In the genomic region with DNA sequence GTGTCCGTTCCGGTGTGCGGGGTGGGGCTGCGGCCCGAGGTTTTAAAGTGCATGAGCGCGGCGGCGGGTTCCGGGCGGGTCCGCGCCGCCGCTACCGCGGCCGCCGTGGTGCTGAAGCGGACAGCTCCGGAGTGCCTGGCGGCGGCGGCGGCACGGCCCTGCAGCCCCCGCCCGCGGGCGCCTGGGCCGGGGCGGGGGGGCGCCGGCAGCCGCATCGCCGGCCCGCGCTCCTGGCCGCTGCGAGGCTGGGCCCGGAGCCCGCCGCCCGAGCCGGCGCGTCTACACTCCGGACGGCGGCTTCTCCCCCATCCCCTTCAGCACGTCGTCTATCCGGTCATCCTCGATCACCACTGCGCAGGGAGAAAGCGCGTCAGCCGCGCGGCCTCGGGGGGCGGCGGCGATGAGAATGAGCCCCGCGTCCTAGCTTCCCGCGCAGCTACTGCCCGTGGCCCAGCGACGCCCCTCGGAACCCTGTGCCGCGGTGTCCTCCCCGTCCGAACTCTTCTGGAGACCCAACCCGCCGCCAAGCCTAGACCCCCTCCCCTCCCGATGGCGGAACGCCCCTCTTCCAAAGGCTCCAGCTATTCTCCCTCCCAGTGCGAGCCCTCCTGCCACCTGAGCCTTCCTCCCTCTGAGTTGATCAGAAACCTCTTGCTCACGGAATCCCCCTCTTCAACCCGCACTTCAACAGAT, we compare ENCODE assay signal across 1 cellular context.
TF ChIP-seq lines count a peak whose summit lies in the region.

No MANE protein-coding gene starts in this region.

TF ChIP-seq in K562, 482 proteins besides CTCF, POLR2A, EP300 and RAD21 (continues in another document):
- TF ChIP-seq, protein P1, sequence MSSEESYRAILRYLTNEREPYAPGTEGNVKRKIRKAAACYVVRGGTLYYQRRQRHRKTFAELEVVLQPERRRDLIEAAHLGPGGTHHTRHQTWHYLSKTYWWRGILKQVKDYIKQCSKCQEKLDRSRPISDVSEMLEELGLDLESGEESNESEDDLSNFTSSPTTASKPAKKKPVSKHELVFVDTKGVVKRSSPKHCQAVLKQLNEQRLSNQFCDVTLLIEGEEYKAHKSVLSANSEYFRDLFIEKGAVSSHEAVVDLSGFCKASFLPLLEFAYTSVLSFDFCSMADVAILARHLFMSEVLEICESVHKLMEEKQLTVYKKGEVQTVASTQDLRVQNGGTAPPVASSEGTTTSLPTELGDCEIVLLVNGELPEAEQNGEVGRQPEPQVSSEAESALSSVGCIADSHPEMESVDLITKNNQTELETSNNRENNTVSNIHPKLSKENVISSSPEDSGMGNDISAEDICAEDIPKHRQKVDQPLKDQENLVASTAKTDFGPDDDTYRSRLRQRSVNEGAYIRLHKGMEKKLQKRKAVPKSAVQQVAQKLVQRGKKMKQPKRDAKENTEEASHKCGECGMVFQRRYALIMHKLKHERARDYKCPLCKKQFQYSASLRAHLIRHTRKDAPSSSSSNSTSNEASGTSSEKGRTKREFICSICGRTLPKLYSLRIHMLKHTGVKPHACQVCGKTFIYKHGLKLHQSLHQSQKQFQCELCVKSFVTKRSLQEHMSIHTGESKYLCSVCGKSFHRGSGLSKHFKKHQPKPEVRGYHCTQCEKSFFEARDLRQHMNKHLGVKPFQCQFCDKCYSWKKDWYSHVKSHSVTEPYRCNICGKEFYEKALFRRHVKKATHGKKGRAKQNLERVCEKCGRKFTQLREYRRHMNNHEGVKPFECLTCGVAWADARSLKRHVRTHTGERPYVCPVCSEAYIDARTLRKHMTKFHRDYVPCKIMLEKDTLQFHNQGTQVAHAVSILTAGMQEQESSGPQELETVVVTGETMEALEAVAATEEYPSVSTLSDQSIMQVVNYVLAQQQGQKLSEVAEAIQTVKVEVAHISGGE (CRISPR knock-in tag; IDR thresholded peaks at IDR 0.05): peak in 1 of 3 experiments; percentile 18; a peak in 1 of 6 replicates
- TF ChIP-seq ZNF766 (CRISPR knock-in tag; conservative IDR thresholded peaks at IDR 0.05) (0 out of 2 replicates have a peak, but pooled peaks have one; percentile 50), C11orf30 (IDR thresholded peaks at IDR 0.05; ENCODE audit: low read depth) (no peak), CBFB (CRISPR knock-in tag; IDR thresholded peaks at IDR 0.05) (no peak), PURB (CRISPR knock-in tag; IDR thresholded peaks at IDR 0.05; ENCODE audit: low read depth) (no peak), ZNF707 (CRISPR knock-in tag; conservative IDR thresholded peaks at IDR 0.05) (no peak), YY1 (IDR thresholded peaks at IDR 0.05; ENCODE audit: borderline replicate concordance in 1 of 3, control insufficient read depth in 1 of 3, extremely low read depth in 1 of 3, insufficient read depth in 3 of 3, insufficient read length in 1 of 3, insufficient replicate concordance in 2 of 3, low read depth in 1 of 3, low read length in 2 of 3) (no peak), ZFP36 (IDR thresholded peaks at IDR 0.05; ENCODE audit: low read depth, low read length, partially characterized antibody) (no peak), ARHGAP35 (IDR thresholded peaks at IDR 0.05; ENCODE audit: partially characterized antibody) (no peak), SIN3A (IDR thresholded peaks at IDR 0.05; ENCODE audit: borderline replicate concordance in 2 of 2, control insufficient read depth in 1 of 2, low read depth in 2 of 2, low read length in 2 of 2) (peak in 1 of 2 experiments; percentile 93; a peak in 1 of 4 replicates), ILK (tag; IDR thresholded peaks at IDR 0.05; ENCODE audit: borderline replicate concordance, low read depth) (no peak), ZNF41 (CRISPR knock-in tag; conservative IDR thresholded peaks at IDR 0.05) (no peak), CXXC5 (CRISPR knock-in tag; IDR thresholded peaks at IDR 0.05) (peak; percentile 65), SRSF1 (IDR thresholded peaks at IDR 0.05; ENCODE audit: low read depth, low read length) (no peak), LCOR (CRISPR knock-in tag; IDR thresholded peaks at IDR 0.05) (no peak), CBX2 (IDR thresholded peaks at IDR 0.05; ENCODE audit: insufficient read depth, low read length, poor library complexity, severe bottlenecking) (no peak), OTX1 (CRISPR knock-in tag; IDR thresholded peaks at IDR 0.05) (no peak), DDX20 (tag; IDR thresholded peaks at IDR 0.05; ENCODE audit: low read depth) (no peak), MTF1 (CRISPR knock-in tag; IDR thresholded peaks at IDR 0.05; ENCODE audit: borderline replicate concordance) (no peak), CCNT2 (IDR thresholded peaks at IDR 0.05; ENCODE audit: borderline replicate concordance, extremely low read depth, insufficient read length, low read depth, low read length) (peak; percentile 48), ZNF133 (CRISPR knock-in tag; IDR thresholded peaks at IDR 0.05) (no peak)
- TF ChIP-seq, protein P2, sequence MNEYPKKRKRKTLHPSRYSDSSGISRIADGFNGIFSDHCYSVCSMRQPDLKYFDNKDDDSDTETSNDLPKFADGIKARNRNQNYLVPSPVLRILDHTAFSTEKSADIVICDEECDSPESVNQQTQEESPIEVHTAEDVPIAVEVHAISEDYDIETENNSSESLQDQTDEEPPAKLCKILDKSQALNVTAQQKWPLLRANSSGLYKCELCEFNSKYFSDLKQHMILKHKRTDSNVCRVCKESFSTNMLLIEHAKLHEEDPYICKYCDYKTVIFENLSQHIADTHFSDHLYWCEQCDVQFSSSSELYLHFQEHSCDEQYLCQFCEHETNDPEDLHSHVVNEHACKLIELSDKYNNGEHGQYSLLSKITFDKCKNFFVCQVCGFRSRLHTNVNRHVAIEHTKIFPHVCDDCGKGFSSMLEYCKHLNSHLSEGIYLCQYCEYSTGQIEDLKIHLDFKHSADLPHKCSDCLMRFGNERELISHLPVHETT (CRISPR knock-in tag; conservative IDR thresholded peaks at IDR 0.05 in 1 of 2, IDR thresholded peaks at IDR 0.05 in 1 of 2): peak in 1 of 2 experiments; percentile 37; a peak in 1 of 4 replicates
- TF ChIP-seq, protein P3, sequence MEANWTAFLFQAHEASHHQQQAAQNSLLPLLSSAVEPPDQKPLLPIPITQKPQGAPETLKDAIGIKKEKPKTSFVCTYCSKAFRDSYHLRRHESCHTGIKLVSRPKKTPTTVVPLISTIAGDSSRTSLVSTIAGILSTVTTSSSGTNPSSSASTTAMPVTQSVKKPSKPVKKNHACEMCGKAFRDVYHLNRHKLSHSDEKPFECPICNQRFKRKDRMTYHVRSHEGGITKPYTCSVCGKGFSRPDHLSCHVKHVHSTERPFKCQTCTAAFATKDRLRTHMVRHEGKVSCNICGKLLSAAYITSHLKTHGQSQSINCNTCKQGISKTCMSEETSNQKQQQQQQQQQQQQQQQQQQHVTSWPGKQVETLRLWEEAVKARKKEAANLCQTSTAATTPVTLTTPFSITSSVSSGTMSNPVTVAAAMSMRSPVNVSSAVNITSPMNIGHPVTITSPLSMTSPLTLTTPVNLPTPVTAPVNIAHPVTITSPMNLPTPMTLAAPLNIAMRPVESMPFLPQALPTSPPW (CRISPR knock-in tag; IDR thresholded peaks at IDR 0.05): peak; percentile 95
- TF ChIP-seq, protein P4, sequence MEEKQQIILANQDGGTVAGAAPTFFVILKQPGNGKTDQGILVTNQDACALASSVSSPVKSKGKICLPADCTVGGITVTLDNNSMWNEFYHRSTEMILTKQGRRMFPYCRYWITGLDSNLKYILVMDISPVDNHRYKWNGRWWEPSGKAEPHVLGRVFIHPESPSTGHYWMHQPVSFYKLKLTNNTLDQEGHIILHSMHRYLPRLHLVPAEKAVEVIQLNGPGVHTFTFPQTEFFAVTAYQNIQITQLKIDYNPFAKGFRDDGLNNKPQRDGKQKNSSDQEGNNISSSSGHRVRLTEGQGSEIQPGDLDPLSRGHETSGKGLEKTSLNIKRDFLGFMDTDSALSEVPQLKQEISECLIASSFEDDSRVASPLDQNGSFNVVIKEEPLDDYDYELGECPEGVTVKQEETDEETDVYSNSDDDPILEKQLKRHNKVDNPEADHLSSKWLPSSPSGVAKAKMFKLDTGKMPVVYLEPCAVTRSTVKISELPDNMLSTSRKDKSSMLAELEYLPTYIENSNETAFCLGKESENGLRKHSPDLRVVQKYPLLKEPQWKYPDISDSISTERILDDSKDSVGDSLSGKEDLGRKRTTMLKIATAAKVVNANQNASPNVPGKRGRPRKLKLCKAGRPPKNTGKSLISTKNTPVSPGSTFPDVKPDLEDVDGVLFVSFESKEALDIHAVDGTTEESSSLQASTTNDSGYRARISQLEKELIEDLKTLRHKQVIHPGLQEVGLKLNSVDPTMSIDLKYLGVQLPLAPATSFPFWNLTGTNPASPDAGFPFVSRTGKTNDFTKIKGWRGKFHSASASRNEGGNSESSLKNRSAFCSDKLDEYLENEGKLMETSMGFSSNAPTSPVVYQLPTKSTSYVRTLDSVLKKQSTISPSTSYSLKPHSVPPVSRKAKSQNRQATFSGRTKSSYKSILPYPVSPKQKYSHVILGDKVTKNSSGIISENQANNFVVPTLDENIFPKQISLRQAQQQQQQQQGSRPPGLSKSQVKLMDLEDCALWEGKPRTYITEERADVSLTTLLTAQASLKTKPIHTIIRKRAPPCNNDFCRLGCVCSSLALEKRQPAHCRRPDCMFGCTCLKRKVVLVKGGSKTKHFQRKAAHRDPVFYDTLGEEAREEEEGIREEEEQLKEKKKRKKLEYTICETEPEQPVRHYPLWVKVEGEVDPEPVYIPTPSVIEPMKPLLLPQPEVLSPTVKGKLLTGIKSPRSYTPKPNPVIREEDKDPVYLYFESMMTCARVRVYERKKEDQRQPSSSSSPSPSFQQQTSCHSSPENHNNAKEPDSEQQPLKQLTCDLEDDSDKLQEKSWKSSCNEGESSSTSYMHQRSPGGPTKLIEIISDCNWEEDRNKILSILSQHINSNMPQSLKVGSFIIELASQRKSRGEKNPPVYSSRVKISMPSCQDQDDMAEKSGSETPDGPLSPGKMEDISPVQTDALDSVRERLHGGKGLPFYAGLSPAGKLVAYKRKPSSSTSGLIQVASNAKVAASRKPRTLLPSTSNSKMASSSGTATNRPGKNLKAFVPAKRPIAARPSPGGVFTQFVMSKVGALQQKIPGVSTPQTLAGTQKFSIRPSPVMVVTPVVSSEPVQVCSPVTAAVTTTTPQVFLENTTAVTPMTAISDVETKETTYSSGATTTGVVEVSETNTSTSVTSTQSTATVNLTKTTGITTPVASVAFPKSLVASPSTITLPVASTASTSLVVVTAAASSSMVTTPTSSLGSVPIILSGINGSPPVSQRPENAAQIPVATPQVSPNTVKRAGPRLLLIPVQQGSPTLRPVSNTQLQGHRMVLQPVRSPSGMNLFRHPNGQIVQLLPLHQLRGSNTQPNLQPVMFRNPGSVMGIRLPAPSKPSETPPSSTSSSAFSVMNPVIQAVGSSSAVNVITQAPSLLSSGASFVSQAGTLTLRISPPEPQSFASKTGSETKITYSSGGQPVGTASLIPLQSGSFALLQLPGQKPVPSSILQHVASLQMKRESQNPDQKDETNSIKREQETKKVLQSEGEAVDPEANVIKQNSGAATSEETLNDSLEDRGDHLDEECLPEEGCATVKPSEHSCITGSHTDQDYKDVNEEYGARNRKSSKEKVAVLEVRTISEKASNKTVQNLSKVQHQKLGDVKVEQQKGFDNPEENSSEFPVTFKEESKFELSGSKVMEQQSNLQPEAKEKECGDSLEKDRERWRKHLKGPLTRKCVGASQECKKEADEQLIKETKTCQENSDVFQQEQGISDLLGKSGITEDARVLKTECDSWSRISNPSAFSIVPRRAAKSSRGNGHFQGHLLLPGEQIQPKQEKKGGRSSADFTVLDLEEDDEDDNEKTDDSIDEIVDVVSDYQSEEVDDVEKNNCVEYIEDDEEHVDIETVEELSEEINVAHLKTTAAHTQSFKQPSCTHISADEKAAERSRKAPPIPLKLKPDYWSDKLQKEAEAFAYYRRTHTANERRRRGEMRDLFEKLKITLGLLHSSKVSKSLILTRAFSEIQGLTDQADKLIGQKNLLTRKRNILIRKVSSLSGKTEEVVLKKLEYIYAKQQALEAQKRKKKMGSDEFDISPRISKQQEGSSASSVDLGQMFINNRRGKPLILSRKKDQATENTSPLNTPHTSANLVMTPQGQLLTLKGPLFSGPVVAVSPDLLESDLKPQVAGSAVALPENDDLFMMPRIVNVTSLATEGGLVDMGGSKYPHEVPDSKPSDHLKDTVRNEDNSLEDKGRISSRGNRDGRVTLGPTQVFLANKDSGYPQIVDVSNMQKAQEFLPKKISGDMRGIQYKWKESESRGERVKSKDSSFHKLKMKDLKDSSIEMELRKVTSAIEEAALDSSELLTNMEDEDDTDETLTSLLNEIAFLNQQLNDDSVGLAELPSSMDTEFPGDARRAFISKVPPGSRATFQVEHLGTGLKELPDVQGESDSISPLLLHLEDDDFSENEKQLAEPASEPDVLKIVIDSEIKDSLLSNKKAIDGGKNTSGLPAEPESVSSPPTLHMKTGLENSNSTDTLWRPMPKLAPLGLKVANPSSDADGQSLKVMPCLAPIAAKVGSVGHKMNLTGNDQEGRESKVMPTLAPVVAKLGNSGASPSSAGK (IDR thresholded peaks at IDR 0.05): no peak
- TF ChIP-seq, protein P5, sequence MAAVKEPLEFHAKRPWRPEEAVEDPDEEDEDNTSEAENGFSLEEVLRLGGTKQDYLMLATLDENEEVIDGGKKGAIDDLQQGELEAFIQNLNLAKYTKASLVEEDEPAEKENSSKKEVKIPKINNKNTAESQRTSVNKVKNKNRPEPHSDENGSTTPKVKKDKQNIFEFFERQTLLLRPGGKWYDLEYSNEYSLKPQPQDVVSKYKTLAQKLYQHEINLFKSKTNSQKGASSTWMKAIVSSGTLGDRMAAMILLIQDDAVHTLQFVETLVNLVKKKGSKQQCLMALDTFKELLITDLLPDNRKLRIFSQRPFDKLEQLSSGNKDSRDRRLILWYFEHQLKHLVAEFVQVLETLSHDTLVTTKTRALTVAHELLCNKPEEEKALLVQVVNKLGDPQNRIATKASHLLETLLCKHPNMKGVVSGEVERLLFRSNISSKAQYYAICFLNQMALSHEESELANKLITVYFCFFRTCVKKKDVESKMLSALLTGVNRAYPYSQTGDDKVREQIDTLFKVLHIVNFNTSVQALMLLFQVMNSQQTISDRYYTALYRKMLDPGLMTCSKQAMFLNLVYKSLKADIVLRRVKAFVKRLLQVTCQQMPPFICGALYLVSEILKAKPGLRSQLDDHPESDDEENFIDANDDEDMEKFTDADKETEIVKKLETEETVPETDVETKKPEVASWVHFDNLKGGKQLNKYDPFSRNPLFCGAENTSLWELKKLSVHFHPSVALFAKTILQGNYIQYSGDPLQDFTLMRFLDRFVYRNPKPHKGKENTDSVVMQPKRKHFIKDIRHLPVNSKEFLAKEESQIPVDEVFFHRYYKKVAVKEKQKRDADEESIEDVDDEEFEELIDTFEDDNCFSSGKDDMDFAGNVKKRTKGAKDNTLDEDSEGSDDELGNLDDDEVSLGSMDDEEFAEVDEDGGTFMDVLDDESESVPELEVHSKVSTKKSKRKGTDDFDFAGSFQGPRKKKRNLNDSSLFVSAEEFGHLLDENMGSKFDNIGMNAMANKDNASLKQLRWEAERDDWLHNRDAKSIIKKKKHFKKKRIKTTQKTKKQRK (IDR thresholded peaks at IDR 0.05; ENCODE audit: borderline replicate concordance, low read depth, low read length): no peak
- TF ChIP-seq, protein P6, sequence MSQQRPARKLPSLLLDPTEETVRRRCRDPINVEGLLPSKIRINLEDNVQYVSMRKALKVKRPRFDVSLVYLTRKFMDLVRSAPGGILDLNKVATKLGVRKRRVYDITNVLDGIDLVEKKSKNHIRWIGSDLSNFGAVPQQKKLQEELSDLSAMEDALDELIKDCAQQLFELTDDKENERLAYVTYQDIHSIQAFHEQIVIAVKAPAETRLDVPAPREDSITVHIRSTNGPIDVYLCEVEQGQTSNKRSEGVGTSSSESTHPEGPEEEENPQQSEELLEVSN (IDR thresholded peaks at IDR 0.05; ENCODE audit: borderline replicate concordance in 1 of 2, extremely low read depth in 1 of 2, insufficient read depth in 1 of 2, insufficient read length in 1 of 2, low read depth in 1 of 2, low read length in 1 of 2, poor library complexity in 1 of 2, severe bottlenecking in 1 of 2): peak in 1 of 2 experiments; percentile 10
